In genomic region chr3:29384640-29385039, GRCh38 we compare ENCODE assay signal across 14 cellular contexts.
DNase-seq lines count a peak whose midpoint lies in the region; ATAC-seq and TF ChIP-seq lines count a peak whose summit lies in the region.
"Had no signal": no experiment of that assay in that cellular context is flagged by ENCODE, and none has a peak within 500 bp of the region (broad histone marks: within the 10 kb centered on the region; RNA-seq: fewer than 3 reads in every experiment).

No MANE protein-coding gene starts in this region.

- H3K4me3 ChIP-seq in right atrium auricular region (no peak overlapping the region), skeletal muscle satellite cell (ENCODE audit: low read length) (peak overlapping the region; percentile 7)
- H3K4me3 ChIP-seq: skin epidermis had no signal

- peak overlapping the region; percentile 58 for H3K9ac ChIP-seq in skeletal muscle satellite cell (ENCODE audit: low read depth, low read length)

- H3K36me3 ChIP-seq in right atrium auricular region = no peaks in the 10 kb centered on the region
- no peaks in the 10 kb centered on the region for H3K36me3 ChIP-seq in skeletal muscle satellite cell (ENCODE audit: insufficient read depth, low read length)

- H3K4me1 ChIP-seq in right atrium auricular region (peaks cover 0 to 21% of the 10 kb centered on the region in 2 donors), skeletal muscle satellite cell (ENCODE audit: control insufficient read depth, insufficient read depth, low read length) (peaks cover 40% of the 10 kb centered on the region)

- H3K27ac ChIP-seq in right atrium auricular region = peak overlapping the region; percentile 14 to 41

- peak overlapping the region; percentile 52 for H3K4me2 ChIP-seq in skeletal muscle satellite cell (ENCODE audit: low read length)

- H3K27me3 ChIP-seq in right atrium auricular region (no peaks in the 10 kb centered on the region), skeletal muscle satellite cell (ENCODE audit: control insufficient read depth, insufficient read depth, low read length) (no peaks in the 10 kb centered on the region)

- H3K9me3 ChIP-seq in right atrium auricular region (no peaks in the 10 kb centered on the region), skeletal muscle satellite cell (replicated peaks; ENCODE audit: low read length) (no peaks in the 10 kb centered on the region)

- ATAC-seq in GM21737 (IDR thresholded peaks at IDR 0.05; ENCODE audit: unreplicated experiment) (no peak), GM21786 (IDR thresholded peaks at IDR 0.05; ENCODE audit: unreplicated experiment) (no peak)

- DNase-seq in HCEC 1CT (peak; percentile 47), astrocyte of the hippocampus (ENCODE audit: low read depth, low spot score) (peak; percentile 67), right atrium auricular region (ENCODE audit: low spot score) (no peak), retina (no peak), AML-193 (lab: John Stamatoyannopoulos, UW) (no peak)
- DNase-seq: cortex of kidney; DND-41; NCI-H446; stimulated activated naive CD4-positive, alpha-beta T cell treated with Interleukin-2 at 50 U/mL for 16 hours; T-helper 1 cell had no signal

- no peak for TF ChIP-seq CTCF in right atrium auricular region (IDR thresholded peaks at IDR 0.05)

Comparison
In these comparisons a context has a peak if more than half of its experiments do, and no peak if none do; other contexts are left out.
1. DNase-seq: peak in HCEC 1CT (single experiment) and astrocyte of the hippocampus (single experiment); none in right atrium auricular region (single experiment), retina (single experiment) and AML-193 (0 of 2).